ENCODE assay signal across 1 cellular context in genomic region chr12:6640497-6640896, GRCh38.
A peak's percentile ranks its signal among the peaks of the same experiment; 100 is the strongest.
TF ChIP-seq lines count a peak whose summit lies in the region.

No MANE protein-coding gene starts in this region.

TF ChIP-seq in K562, 482 proteins besides CTCF, POLR2A, EP300 and RAD21:
- TF ChIP-seq ZNF134 (CRISPR knock-in tag; conservative IDR thresholded peaks at IDR 0.05), result no peak
- peak; percentile 42 to 59; a peak in 2 of 4 replicates for TF ChIP-seq TRIM24 (IDR thresholded peaks at IDR 0.05)
- TF ChIP-seq RFX7 (CRISPR knock-in tag; IDR thresholded peaks at IDR 0.05), result no peak
- TF ChIP-seq PKNOX1 (IDR thresholded peaks at IDR 0.05), result peak; percentile 21; the same call in 1 of the 2 replicates
- TF ChIP-seq NR3C1 (CRISPR knock-in tag; IDR thresholded peaks at IDR 0.05), result no peak
- TF ChIP-seq, protein P1, sequence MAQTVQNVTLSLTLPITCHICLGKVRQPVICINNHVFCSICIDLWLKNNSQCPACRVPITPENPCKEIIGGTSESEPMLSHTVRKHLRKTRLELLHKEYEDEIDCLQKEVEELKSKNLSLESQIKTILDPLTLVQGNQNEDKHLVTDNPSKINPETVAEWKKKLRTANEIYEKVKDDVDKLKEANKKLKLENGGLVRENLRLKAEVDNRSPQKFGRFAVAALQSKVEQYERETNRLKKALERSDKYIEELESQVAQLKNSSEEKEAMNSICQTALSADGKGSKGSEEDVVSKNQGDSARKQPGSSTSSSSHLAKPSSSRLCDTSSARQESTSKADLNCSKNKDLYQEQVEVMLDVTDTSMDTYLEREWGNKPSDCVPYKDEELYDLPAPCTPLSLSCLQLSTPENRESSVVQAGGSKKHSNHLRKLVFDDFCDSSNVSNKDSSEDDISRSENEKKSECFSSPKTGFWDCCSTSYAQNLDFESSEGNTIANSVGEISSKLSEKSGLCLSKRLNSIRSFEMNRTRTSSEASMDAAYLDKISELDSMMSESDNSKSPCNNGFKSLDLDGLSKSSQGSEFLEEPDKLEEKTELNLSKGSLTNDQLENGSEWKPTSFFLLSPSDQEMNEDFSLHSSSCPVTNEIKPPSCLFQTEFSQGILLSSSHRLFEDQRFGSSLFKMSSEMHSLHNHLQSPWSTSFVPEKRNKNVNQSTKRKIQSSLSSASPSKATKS (CRISPR knock-in tag; IDR thresholded peaks at IDR 0.05), result no peak
- TF ChIP-seq RAD51 (IDR thresholded peaks at IDR 0.05; ENCODE audit: borderline replicate concordance, low read depth), result no peak
- TF ChIP-seq HMGXB4 (CRISPR knock-in tag; IDR thresholded peaks at IDR 0.05), result no peak
- no peak for TF ChIP-seq NCOA4 (IDR thresholded peaks at IDR 0.05; ENCODE audit: partially characterized antibody)
- 0 out of 2 replicates have a peak, but pooled peaks have one; percentile 34 for TF ChIP-seq TRIM28 (IDR thresholded peaks at IDR 0.05)
- peak; percentile 25 for TF ChIP-seq ZNF280A (IDR thresholded peaks at IDR 0.05; ENCODE audit: low read depth, partially characterized antibody)
- peak in 1 of 2 experiments; percentile 78; a peak in 1 of 3 replicates for TF ChIP-seq CBX3 (IDR thresholded peaks at IDR 0.05; ENCODE audit: borderline replicate concordance in 1 of 2, low read length in 2 of 2)
- TF ChIP-seq, protein P2, sequence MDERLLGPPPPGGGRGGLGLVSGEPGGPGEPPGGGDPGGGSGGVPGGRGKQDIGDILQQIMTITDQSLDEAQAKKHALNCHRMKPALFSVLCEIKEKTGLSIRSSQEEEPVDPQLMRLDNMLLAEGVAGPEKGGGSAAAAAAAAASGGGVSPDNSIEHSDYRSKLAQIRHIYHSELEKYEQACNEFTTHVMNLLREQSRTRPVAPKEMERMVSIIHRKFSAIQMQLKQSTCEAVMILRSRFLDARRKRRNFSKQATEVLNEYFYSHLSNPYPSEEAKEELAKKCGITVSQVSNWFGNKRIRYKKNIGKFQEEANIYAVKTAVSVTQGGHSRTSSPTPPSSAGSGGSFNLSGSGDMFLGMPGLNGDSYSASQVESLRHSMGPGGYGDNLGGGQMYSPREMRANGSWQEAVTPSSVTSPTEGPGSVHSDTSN (CRISPR knock-in tag; IDR thresholded peaks at IDR 0.05; ENCODE audit: low read depth), result no peak
- TF ChIP-seq, protein P2 (tag; conservative IDR thresholded peaks at IDR 0.05; ENCODE audit: low read depth), result 0 out of 2 replicates have a peak, but pooled peaks have one; percentile 27
- TF ChIP-seq THAP12 (CRISPR knock-in tag; IDR thresholded peaks at IDR 0.05), result no peak
- TF ChIP-seq ZFP36 (IDR thresholded peaks at IDR 0.05; ENCODE audit: low read depth, low read length, partially characterized antibody), result peak; percentile 89
- peak; percentile 56 for TF ChIP-seq MEIS2 (IDR thresholded peaks at IDR 0.05; ENCODE audit: partially characterized antibody)
- peak; percentile 11; the same call in 1 of the 2 replicates for TF ChIP-seq CEBPB (tag; IDR thresholded peaks at IDR 0.05)
